Comparison of ENCODE assay signal across 1 cellular context in the genomic region with DNA sequence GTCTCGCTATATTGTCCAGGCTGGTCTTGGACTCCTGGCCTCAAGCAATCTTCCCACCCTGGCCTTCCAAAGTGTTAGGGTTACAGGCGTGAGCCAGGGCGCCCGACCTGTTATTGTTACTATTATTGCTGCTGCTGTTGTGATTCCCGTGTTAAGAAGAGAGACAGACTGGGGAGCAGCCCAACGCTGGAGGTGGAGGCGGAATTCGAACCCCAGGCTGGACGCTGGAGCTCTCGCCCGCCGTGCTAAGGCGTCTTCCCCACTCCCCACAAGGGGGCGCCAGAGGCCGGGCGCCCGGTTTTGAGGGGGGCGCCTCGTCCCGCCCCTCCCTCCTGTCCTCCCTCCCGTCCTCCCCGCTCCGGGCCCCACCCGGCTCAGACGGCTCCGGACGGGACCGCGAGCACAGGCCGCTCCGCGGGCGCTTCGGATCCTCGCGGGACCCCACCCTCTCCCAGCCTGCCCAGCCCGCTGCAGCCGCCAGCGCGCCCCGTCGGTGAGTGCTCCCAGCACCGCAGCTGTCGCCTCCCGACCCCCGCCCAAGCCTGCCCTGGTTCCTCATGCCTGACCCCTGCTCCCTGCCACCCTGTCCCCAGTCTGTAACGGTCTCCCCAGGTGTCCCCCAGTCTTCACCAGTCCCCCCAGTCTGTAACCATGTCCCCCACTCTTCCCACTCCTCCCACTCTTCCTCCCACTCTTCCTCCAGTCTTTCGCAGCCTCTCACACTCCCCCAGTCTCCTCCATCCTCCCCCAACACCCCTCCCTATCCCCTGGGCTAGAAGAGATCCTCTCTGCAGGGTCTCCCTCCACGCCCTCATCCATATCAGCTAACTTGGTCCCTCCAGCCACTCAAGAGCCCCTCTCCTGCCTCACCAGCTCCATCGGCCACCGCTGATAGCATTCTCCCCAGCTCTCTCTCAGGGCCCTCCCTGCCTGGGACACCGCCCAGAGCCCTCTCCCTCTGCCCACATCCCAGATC.
TF ChIP-seq lines count a peak whose summit lies in the region.

A gene with protein sequence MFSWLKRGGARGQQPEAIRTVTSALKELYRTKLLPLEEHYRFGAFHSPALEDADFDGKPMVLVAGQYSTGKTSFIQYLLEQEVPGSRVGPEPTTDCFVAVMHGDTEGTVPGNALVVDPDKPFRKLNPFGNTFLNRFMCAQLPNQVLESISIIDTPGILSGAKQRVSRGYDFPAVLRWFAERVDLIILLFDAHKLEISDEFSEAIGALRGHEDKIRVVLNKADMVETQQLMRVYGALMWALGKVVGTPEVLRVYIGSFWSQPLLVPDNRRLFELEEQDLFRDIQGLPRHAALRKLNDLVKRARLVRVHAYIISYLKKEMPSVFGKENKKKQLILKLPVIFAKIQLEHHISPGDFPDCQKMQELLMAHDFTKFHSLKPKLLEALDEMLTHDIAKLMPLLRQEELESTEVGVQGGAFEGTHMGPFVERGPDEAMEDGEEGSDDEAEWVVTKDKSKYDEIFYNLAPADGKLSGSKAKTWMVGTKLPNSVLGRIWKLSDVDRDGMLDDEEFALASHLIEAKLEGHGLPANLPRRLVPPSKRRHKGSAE (plus strand): TSS at position 377 of the 976 bp plus-strand sequence. CDS start 3,191 bp downstream, outside the sequence.

TF ChIP-seq in K562, 482 proteins besides CTCF, POLR2A, EP300 and RAD21 (continued from another document):
- peak; percentile 59 for TF ChIP-seq HNRNPK (IDR thresholded peaks at IDR 0.05; ENCODE audit: low read depth, low read length, poor library complexity, severe bottlenecking)
- TF ChIP-seq MTA3 (IDR thresholded peaks at IDR 0.05; ENCODE audit: borderline replicate concordance) = 0 out of 2 replicates have a peak, but pooled peaks have one; percentile 33
- no peak for TF ChIP-seq RBM15 (IDR thresholded peaks at IDR 0.05; ENCODE audit: insufficient read depth, low read length)
- no peak for TF ChIP-seq NFIX (CRISPR knock-in tag; IDR thresholded peaks at IDR 0.05; ENCODE audit: low read depth)
- TF ChIP-seq ZNF717 (CRISPR knock-in tag; IDR thresholded peaks at IDR 0.05) = no peak
- TF ChIP-seq DIDO1 (tag; IDR thresholded peaks at IDR 0.05; ENCODE audit: low read depth) = no peak
- TF ChIP-seq KDM4B (IDR thresholded peaks at IDR 0.05; ENCODE audit: borderline replicate concordance in 2 of 2, low read depth in 1 of 2) = no peak
- TF ChIP-seq ZNF212 (CRISPR knock-in tag; IDR thresholded peaks at IDR 0.05) = no peak
- TF ChIP-seq ZNF561 (CRISPR knock-in tag; conservative IDR thresholded peaks at IDR 0.05) = no peak
- TF ChIP-seq NFE2 (IDR thresholded peaks at IDR 0.05; ENCODE audit: low read depth) = no peak
- TF ChIP-seq FUS (optimal IDR thresholded peaks at IDR 0.05; ENCODE audit: low read depth, low read length) = no peak
